ENCODE assay signal across 1 cellular context in the genomic region with DNA sequence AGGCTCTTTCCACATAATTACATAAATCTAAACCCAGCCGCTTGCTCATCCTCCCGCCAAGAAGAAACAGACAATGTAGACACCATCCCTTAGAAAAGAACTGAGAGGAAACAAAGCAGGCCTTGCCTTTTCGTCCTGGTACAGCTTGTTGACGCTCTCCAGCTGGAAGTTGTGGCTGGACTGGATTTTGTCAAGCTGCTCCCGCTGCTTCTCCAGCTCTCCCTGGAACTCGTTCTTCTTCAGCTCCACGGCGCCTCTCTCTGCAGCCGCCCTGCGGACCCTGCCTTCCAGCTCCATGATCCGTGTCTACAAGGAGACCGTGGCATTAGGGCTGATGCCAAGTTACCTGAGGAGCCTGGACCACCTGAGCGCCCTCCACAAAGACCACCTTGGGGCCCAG.
TF ChIP-seq lines count a peak whose summit lies in the region.

No MANE protein-coding gene starts in this region.

TF ChIP-seq in GM23338, 12 proteins besides CTCF, POLR2A, EP300 and RAD21:
- TF ChIP-seq, protein P1, sequence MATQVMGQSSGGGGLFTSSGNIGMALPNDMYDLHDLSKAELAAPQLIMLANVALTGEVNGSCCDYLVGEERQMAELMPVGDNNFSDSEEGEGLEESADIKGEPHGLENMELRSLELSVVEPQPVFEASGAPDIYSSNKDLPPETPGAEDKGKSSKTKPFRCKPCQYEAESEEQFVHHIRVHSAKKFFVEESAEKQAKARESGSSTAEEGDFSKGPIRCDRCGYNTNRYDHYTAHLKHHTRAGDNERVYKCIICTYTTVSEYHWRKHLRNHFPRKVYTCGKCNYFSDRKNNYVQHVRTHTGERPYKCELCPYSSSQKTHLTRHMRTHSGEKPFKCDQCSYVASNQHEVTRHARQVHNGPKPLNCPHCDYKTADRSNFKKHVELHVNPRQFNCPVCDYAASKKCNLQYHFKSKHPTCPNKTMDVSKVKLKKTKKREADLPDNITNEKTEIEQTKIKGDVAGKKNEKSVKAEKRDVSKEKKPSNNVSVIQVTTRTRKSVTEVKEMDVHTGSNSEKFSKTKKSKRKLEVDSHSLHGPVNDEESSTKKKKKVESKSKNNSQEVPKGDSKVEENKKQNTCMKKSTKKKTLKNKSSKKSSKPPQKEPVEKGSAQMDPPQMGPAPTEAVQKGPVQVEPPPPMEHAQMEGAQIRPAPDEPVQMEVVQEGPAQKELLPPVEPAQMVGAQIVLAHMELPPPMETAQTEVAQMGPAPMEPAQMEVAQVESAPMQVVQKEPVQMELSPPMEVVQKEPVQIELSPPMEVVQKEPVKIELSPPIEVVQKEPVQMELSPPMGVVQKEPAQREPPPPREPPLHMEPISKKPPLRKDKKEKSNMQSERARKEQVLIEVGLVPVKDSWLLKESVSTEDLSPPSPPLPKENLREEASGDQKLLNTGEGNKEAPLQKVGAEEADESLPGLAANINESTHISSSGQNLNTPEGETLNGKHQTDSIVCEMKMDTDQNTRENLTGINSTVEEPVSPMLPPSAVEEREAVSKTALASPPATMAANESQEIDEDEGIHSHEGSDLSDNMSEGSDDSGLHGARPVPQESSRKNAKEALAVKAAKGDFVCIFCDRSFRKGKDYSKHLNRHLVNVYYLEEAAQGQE (IDR thresholded peaks at IDR 0.05; ENCODE audit: unreplicated experiment), result no peak
- TF ChIP-seq ZNF114 (CRISPR knock-in tag; IDR thresholded peaks at IDR 0.05), result no peak
- no peak for TF ChIP-seq JUNB (IDR thresholded peaks at IDR 0.05; ENCODE audit: unreplicated experiment)
